ENCODE assay signal across 24 cellular contexts in genomic region chr13:109330941-109331340, GRCh38.
DNase-seq lines count a peak whose midpoint lies in the region; ATAC-seq and TF ChIP-seq lines count a peak whose summit lies in the region.
"Had no signal": no experiment of that assay in that cellular context is flagged by ENCODE, and none has a peak within 500 bp of the region (broad histone marks: within the 10 kb centered on the region; RNA-seq: fewer than 3 reads in every experiment).

No MANE protein-coding gene starts in this region.

- H4K20me1 ChIP-seq in fibroblast of lung (ENCODE audit: control insufficient read depth, extremely low read depth, insufficient read depth, low read length), result no peaks in the 10 kb centered on the region

- H3K27me3 ChIP-seq in fibroblast of lung (ENCODE audit: control insufficient read depth, insufficient read depth, low read length), result no peaks in the 10 kb centered on the region
- H3K27me3 ChIP-seq: gastrocnemius medialis, sigmoid colon, suprapubic skin had no signal

- TF ChIP-seq CTCF in fibroblast of lung (conservative IDR thresholded peaks at IDR 0.05 in 1 of 2, IDR thresholded peaks at IDR 0.05 in 1 of 2; ENCODE audit: low read depth in 1 of 2, low read length in 2 of 2), result no peak

- no peaks in the 10 kb centered on the region for H3K4me1 ChIP-seq in fibroblast of lung (ENCODE audit: control insufficient read depth, extremely low read depth, insufficient read depth, low read length)
- H3K4me1 ChIP-seq: gastrocnemius medialis, psoas muscle, sigmoid colon, suprapubic skin had no signal

- peak; percentile 22; the same call in 2 of the 3 replicates for ATAC-seq in SK-N-SH treated with all-trans-retinoic acid at 6 μM for 48 hours
- ATAC-seq in GM18909 (IDR thresholded peaks at IDR 0.05; ENCODE audit: poor library complexity, unreplicated experiment), result no peak
- no peak for ATAC-seq in GM21717 (IDR thresholded peaks at IDR 0.05; ENCODE audit: unreplicated experiment)
- ATAC-seq: gastrocnemius medialis; naive thymus-derived CD4-positive, alpha-beta T cell; psoas muscle had no signal

- no peaks in the 10 kb centered on the region for H3K9me3 ChIP-seq in fibroblast of lung (ENCODE audit: control insufficient read depth, insufficient read depth, low read depth, low read length)
- H3K9me3 ChIP-seq: gastrocnemius medialis, psoas muscle, sigmoid colon, suprapubic skin had no signal

- H2AFZ ChIP-seq in fibroblast of lung (ENCODE audit: low read length), result no peak overlapping the region
- H2AFZ ChIP-seq: PC-9 had no signal

- no peak overlapping the region for H3K9ac ChIP-seq in fibroblast of lung (ENCODE audit: insufficient read depth, low read length)

- H3K4me2 ChIP-seq in fibroblast of lung (ENCODE audit: extremely low read depth, insufficient read depth, low read length), result no peak overlapping the region
- H3K4me2 ChIP-seq: PC-9 had no signal

- no peak overlapping the region for H3K4me3 ChIP-seq in fibroblast of lung (replicated peaks in 1 of 4; ENCODE audit: control extremely low read depth in 1 of 4, insufficient read depth in 1 of 4, low read depth in 3 of 4, low read length in 4 of 4)
- H3K4me3 ChIP-seq: gastrocnemius medialis, PC-9, psoas muscle, sigmoid colon, suprapubic skin had no signal

- H3K79me2 ChIP-seq in fibroblast of lung (ENCODE audit: control insufficient read depth, insufficient read depth, low read length), result no peaks in the 10 kb centered on the region

- no peak overlapping the region for H3K27ac ChIP-seq in fibroblast of lung (ENCODE audit: insufficient read depth, low read length)
- H3K27ac ChIP-seq: gastrocnemius medialis, PC-9, psoas muscle, sigmoid colon, suprapubic skin had no signal

- DNase-seq in GM03348 (ENCODE audit: low spot score), result peak; percentile 19
- DNase-seq in fibroblast of lung (ENCODE audit: low read depth in 2 of 2), result peak; percentile 53 to 54
- DNase-seq in kidney tubule cell (ENCODE audit: low spot score), result peak; percentile 19
- DNase-seq in NCI-H446 (lab: John Stamatoyannopoulos, UW), result no peak
- DNase-seq in amniotic stem cell (lab: John Stamatoyannopoulos, UW), result no peak
- DNase-seq: activated CD4-positive, alpha-beta T cell treated with anti-CD3 and anti-CD28 coated beads for 4 hours; activated CD8-positive, alpha-beta memory T cell treated with anti-CD3 and anti-CD28 coated beads for 24 hours; activated gamma-delta T cell treated with Interleukin-2 at 50 U/mL for 16 hours; C1 segment of cervical spinal cord; gastrocnemius medialis; hippocampal formation; midbrain; naive thymus-derived CD4-positive, alpha-beta T cell; occipital lobe; psoas muscle; Right ventricle myocardium superior; sigmoid colon; stimulated activated CD4-positive, alpha-beta T cell treated with anti-CD3 and anti-CD28 coated beads, Interleukin-15, amount 100 ng/mL, for 24 hours; stimulated activated naive CD4-positive, alpha-beta T cell had no signal

- no peaks in the 10 kb centered on the region for H3K36me3 ChIP-seq in fibroblast of lung (ENCODE audit: control insufficient read depth, insufficient read depth, low read length)
- H3K36me3 ChIP-seq: gastrocnemius medialis, sigmoid colon, suprapubic skin had no signal

TF ChIP-seq in SK-N-SH treated with all-trans-retinoic acid at 6 μM for 48 hours, 23 proteins besides CTCF, POLR2A, EP300 and RAD21:
- TF ChIP-seq TCF4 (CRISPR knock-in tag; IDR thresholded peaks at IDR 0.05; ENCODE audit: borderline replicate concordance), result no peak
- TF ChIP-seq PATZ1 (CRISPR knock-in tag; IDR thresholded peaks at IDR 0.05; ENCODE audit: borderline replicate concordance), result no peak

Comparison
In these comparisons a context has a peak if more than half of its experiments do, and no peak if none do; other contexts are left out.
1. DNase-seq: peak in GM03348 (single experiment), fibroblast of lung (2 of 2) and kidney tubule cell (single experiment); none in NCI-H446 (0 of 2) and amniotic stem cell (single experiment).